7 cellular contexts compared by ENCODE assay signal in genomic region chr16:67864044-67864443, GRCh38. TPM values are rescaled to one million over a fixed set of nuclear protein-coding genes. Genes with fewer than 3 reads are reported as not detected.
"Had no signal": no experiment of that assay in that cellular context is flagged by ENCODE, and none has a peak within 500 bp of the region (broad histone marks: within the 10 kb centered on the region; RNA-seq: fewer than 3 reads in every experiment).

No MANE protein-coding gene starts in this region.

RNA-seq across cellular contexts. Expression of gene NRN1L, which starts 20.6 kb away (rescaled TPM):
- total RNA-seq: activated naive CD8-positive, alpha-beta T cell treated with anti-CD3 and anti-CD28 coated beads for 36 hours; bronchial epithelial cell; cerebellum; frontal cortex; left ventricle myocardium superior; mononuclear cell had no signal
- polyA plus RNA-seq: naive thymus-derived CD4-positive, alpha-beta T cell had no signal
